In genomic region chrX:12984629-12985303, GRCh38 we compare ENCODE assay signal across 9 cellular contexts. TPM values are rescaled to one million over a fixed set of nuclear protein-coding genes. Genes with fewer than 3 reads are reported as not detected.
DNase-seq lines count a peak whose midpoint lies in the region; ATAC-seq and TF ChIP-seq lines count a peak whose summit lies in the region.
"Had no signal": no experiment of that assay in that cellular context is flagged by ENCODE, and none has a peak within 500 bp of the region (broad histone marks: within the 10 kb centered on the region; RNA-seq: fewer than 3 reads in every experiment).

No MANE protein-coding gene starts in this region.

- BruUV-seq in PC-3 (replicated peaks; lab: Mats Ljungman, UMichigan) (no TSS peak), OCI-LY7 (replicated peaks; lab: Mats Ljungman, UMichigan) (no TSS peak)

- peaks cover 67% of the 10 kb centered on the region for H3K4me1 ChIP-seq in BLaER1
- H3K4me1 ChIP-seq in PC-3 (ENCODE audit: insufficient read depth, low read length): peaks cover 45% of the 10 kb centered on the region
- peaks cover 12% of the 10 kb centered on the region for H3K4me1 ChIP-seq in OCI-LY7 (ENCODE audit: insufficient read depth, low read length, poor library complexity, severe bottlenecking)

- POLR2A ChIA-PET in PC-3 (lab: Charles Lee; ENCODE audit: unreplicated experiment): interaction anchor here (0.5 kb wide), 1 partner anchor 16 kb away, joined by 11 read pairs; no protein-coding TSS in a partner anchor
- POLR2A ChIA-PET in OCI-LY7 (lab: Charles Lee): interaction anchor here (1.0 kb wide), 1 partner anchor 9 kb away, joined by 4 read pairs; no protein-coding TSS in a partner anchor

- in situ Hi-C loops in astrocyte of the spinal cord (cut with HindIII; ENCODE audit: low sequenced_read_pairs): no loop called here

- H3K36me3 ChIP-seq in BLaER1 (no peaks in the 10 kb centered on the region), PC-3 (ENCODE audit: low read depth, low read length) (no peaks in the 10 kb centered on the region), OCI-LY7 (ENCODE audit: insufficient read depth, low read length) (no peaks in the 10 kb centered on the region)

- H3K27ac ChIP-seq in BLaER1 (peak overlapping the region; percentile 19; the same call in 1 of the 2 replicates), PC-3 (ENCODE audit: low read length) (peak overlapping the region; percentile 97), OCI-LY7 (ENCODE audit: low read depth, low read length, poor library complexity, severe bottlenecking) (no peak overlapping the region)

- CTCF ChIA-PET in PC-3 (lab: Charles Lee): interaction anchor here (0.6 kb wide), 1 partner anchor 171 kb away, joined by 3 read pairs; no protein-coding TSS in a partner anchor
- CTCF ChIA-PET in OCI-LY7 (lab: Charles Lee; ENCODE audit: unreplicated experiment): no interaction called here

- TF ChIP-seq CTCF in PC-3 (conservative IDR thresholded peaks at IDR 0.05; ENCODE audit: low read depth, low read length) (no peak), astrocyte of the spinal cord (IDR thresholded peaks at IDR 0.05; ENCODE audit: low read depth, low read length) (no peak), OCI-LY7 (conservative IDR thresholded peaks at IDR 0.05; ENCODE audit: low read length) (no peak)

- H3K79me2 ChIP-seq in PC-3 (ENCODE audit: low read length) (no peaks in the 10 kb centered on the region), OCI-LY7 (ENCODE audit: insufficient read depth, low read depth, low read length) (no peaks in the 10 kb centered on the region)

- H3K4me2 ChIP-seq in BLaER1: peak overlapping the region; percentile 61
- peak overlapping the region; percentile 79 for H3K4me2 ChIP-seq in PC-3 (ENCODE audit: low read length)
- H3K4me2 ChIP-seq in OCI-LY7 (ENCODE audit: low read length): no peak overlapping the region

- no peak overlapping the region for H2AFZ ChIP-seq in PC-3 (ENCODE audit: low read length)
- H2AFZ ChIP-seq in OCI-LY7 (ENCODE audit: low read length): no peak overlapping the region

- H3K9ac ChIP-seq in BLaER1: no peak overlapping the region
- H3K9ac ChIP-seq in PC-3 (ENCODE audit: low read length): peak overlapping the region; percentile 70

- peaks cover 24% of the 10 kb centered on the region for H3K9me3 ChIP-seq in BLaER1
- no peaks in the 10 kb centered on the region for H3K9me3 ChIP-seq in PC-3 (ENCODE audit: low read length)
- H3K9me3 ChIP-seq in OCI-LY7 (ENCODE audit: low read length): no peaks in the 10 kb centered on the region

- peaks cover 4% of the 10 kb centered on the region for H3F3A ChIP-seq in PC-3 (ENCODE audit: low read length, unreplicated experiment)

- ATAC-seq in GM19025 (IDR thresholded peaks at IDR 0.05; ENCODE audit: low read depth, unreplicated experiment) (peak; percentile 63), HG03159 (IDR thresholded peaks at IDR 0.05; ENCODE audit: unreplicated experiment) (peak; percentile 78), PC-3 (peak; percentile 56)

- H3K27me3 ChIP-seq in BLaER1 (no peaks in the 10 kb centered on the region), PC-3 (ENCODE audit: low read length) (no peaks in the 10 kb centered on the region)

- DNase-seq in PC-3 (peak; percentile 95), astrocyte of the spinal cord (ENCODE audit: low read depth, low spot score) (peak; percentile 80), renal cortical epithelial cell (ENCODE audit: low read depth) (peak; percentile 76), OCI-LY7 (ENCODE audit: low spot score) (no peak)
- no peak for DNase-seq in effector CD4-positive, alpha-beta T cell

- no peaks in the 10 kb centered on the region for H4K20me1 ChIP-seq in BLaER1
- no peaks in the 10 kb centered on the region for H4K20me1 ChIP-seq in PC-3 (ENCODE audit: low read length)
- H4K20me1 ChIP-seq in OCI-LY7 (ENCODE audit: insufficient read depth, low read length): no peaks in the 10 kb centered on the region

- H3K9me2 ChIP-seq in PC-3 (replicated peaks; ENCODE audit: low read length) (no peaks in the 10 kb centered on the region), OCI-LY7 (ENCODE audit: insufficient read depth, low read length) (no peaks in the 10 kb centered on the region)

- intact Hi-C loops in PC-3 (cut with micrococcal nuclease): loop anchor here (5.0 kb wide), 2 partner anchors 37 to 238 kb away; no protein-coding TSS in a partner anchor
- intact Hi-C loops in OCI-LY7 (cut with micrococcal nuclease; ENCODE audit: unreplicated experiment): no loop called here

- H3K4me3 ChIP-seq in BLaER1 (no peak overlapping the region), PC-3 (ENCODE audit: low read length) (peak overlapping the region; percentile 34; the same call in 1 of the 2 replicates), astrocyte of the spinal cord (ENCODE audit: low read depth, low read length) (no peak overlapping the region), OCI-LY7 (ENCODE audit: low read depth, low read length, poor library complexity, severe bottlenecking) (no peak overlapping the region)

RNA-seq across cellular contexts. Expression of gene TMSB4X, which starts 9.9 kb away (rescaled TPM):
- total RNA-seq in PC-3 (2014; rRNA removed) (1,640 and 2,159 TPM in 2 replicates), renal cortical epithelial cell (2,616 and 8,785 TPM in 2 replicates), OCI-LY7 (2022) (1,524 and 1,540 TPM in 2 replicates)
- total RNA-seq in OCI-LY7 (2014; rRNA removed; shearing (Covaris generic)): 1,355 and 1,476 TPM in 2 replicates

RNA-seq across cellular contexts. Expression of gene FAM9C, which starts 59.7 kb away (rescaled TPM):
- not detected in 2 replicates for total RNA-seq in PC-3 (2014; rRNA removed)
- not detected in 2 replicates for total RNA-seq in renal cortical epithelial cell
- total RNA-seq in OCI-LY7 (2014; rRNA removed; shearing (Covaris generic)): 0.13 TPM in 1 of 2 replicates, not detected in the other
- not detected in 2 replicates for total RNA-seq in OCI-LY7 (2022)
- total RNA-seq: H1 had no signal

Comparison
In these comparisons a context has a peak if more than half of its experiments do, and no peak if none do; other contexts are left out.
1. DNase-seq: peak in PC-3 (single experiment), astrocyte of the spinal cord (single experiment) and renal cortical epithelial cell (single experiment); none in OCI-LY7 (single experiment) and effector CD4-positive, alpha-beta T cell (single experiment).
2. Peak in every context shown above with its lines, with median percentiles within 50 percentile points of each other: ATAC-seq.